In the genomic region with DNA sequence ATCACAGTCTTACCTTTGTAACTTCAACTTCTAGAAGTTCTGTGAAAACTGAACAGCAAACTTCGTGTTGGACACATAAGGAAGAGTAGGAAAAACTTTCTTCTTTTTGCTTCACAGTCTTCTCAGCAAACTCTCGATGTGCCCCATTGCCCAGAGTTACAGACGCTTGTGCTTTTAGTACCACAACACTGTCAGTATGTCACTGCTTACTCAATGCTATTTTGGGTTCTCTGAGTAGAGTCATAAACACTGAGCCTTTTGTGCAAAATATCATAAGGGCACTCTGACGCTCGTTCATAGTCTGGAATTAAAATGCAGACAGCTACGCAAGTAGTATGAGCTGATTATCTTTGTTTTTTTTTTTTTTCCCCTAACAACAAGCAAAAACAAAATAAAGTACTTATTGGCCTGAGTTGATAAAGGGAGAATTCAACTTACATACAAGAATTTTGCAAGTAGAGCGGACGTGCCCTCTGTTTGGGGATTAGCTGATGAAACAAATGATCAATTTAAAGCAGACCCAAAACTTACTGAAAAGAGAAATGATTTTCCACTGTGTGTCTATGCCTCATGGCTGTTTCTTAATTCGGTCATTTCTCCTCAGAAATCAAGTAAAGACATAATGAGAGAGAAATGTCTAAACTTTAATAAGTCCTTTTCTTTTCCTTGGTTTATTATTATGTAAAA, we compare ENCODE assay signal across 21 cellular contexts. TPM values are rescaled to one million over a fixed set of nuclear protein-coding genes. Genes with fewer than 3 reads are reported as not detected.
A peak's percentile ranks its signal among the peaks of the same experiment; 100 is the strongest.
DNase-seq lines count a peak whose midpoint lies in the region; ATAC-seq and TF ChIP-seq lines count a peak whose summit lies in the region.
"Had no signal": no experiment of that assay in that cellular context is flagged by ENCODE, and none has a peak within 500 bp of the region (broad histone marks: within the 10 kb centered on the region; RNA-seq: fewer than 3 reads in every experiment).

Gene CDH19 (minus strand): TSS at position 150 of the 687 bp plus-strand sequence. CDS start 31,886 bp downstream, outside the sequence.

- 47 to 57% (median 54%) methylated on average over 9 of the region's 9 CpGs for WGBS in heart left ventricle, 4 donors
- WGBS in neuronal stem cell (ENCODE audit: extremely low coverage in 2 of 2, insufficient read length in 2 of 2, insufficient replicate concordance in 1 of 2), 2 donors = no CpG with 5 or more reads among the region's 9 CpGs
- 65 to 71% (median 70%) methylated on average over 9 of the region's 9 CpGs for WGBS in psoas muscle, 3 donors

- H3K27me3 ChIP-seq in heart left ventricle (no peaks in the 10 kb centered on the region), neuronal stem cell (ENCODE audit: control insufficient read depth in 3 of 3, insufficient read depth in 3 of 3, low read depth in 1 of 3, low read length in 3 of 3) (no peaks in the 10 kb centered on the region), psoas muscle (ENCODE audit: insufficient read depth in 3 of 3, low read length in 2 of 3) (no peaks in the 10 kb centered on the region)

- H3K4me3 Mint-ChIP-seq in Calu3 (ENCODE audit: low read depth, unreplicated experiment) (no peak within 1 kb of the TSS), immature natural killer cell (no peak within 1 kb of the TSS)
- H3K4me3 Mint-ChIP-seq: CD8-positive, alpha-beta T cell; stimulated activated effector memory CD8-positive, alpha-beta T cell treated with anti-CD3 and anti-CD28 coated beads, Interleukin-12 subunit alpha, Interleukin-12 subunit beta, amount 100 ng/mL, for 72 hours had no signal

- H2AK5ac ChIP-seq in neuronal stem cell (ENCODE audit: low read depth, low read length) = no peak within 1 kb of the TSS

- H3K18ac ChIP-seq in neuronal stem cell (ENCODE audit: low read length) = no peak within 1 kb of the TSS

- H3K9ac ChIP-seq in neuronal stem cell (ENCODE audit: low read depth, low read length, poor library complexity) = no peak within 1 kb of the TSS

- H3K4me3 ChIP-seq in heart left ventricle (peak within 1 kb of the TSS in 11 of 12 donors; percentile 0 to 56 (median 43)), neuronal stem cell (ENCODE audit: low read length in 2 of 2) (no peak within 1 kb of the TSS), psoas muscle (no peak within 1 kb of the TSS)
- H3K4me3 ChIP-seq: skin epidermis had no signal

- peak in 1 of 2 donors; percentile 36 for TF ChIP-seq POLR2A in heart left ventricle (IDR thresholded peaks at IDR 0.05)

- H3K4me1 Mint-ChIP-seq in Calu3 (ENCODE audit: low read depth, unreplicated experiment) (peaks cover 10% of the 10 kb centered on the region), immature natural killer cell (no peaks in the 10 kb centered on the region)
- H3K4me1 Mint-ChIP-seq: stimulated activated effector memory CD8-positive, alpha-beta T cell treated with anti-CD3 and anti-CD28 coated beads, Interleukin-12 subunit alpha, Interleukin-12 subunit beta, amount 100 ng/mL, for 72 hours had no signal

- no TSS peak for BruUV-seq in Calu3 (replicated peaks; lab: Mats Ljungman, UMichigan)

- H3K36me3 Mint-ChIP-seq in Calu3 (ENCODE audit: insufficient read depth, unreplicated experiment) (peaks cover 4% of the 10 kb centered on the region), immature natural killer cell (no peaks in the 10 kb centered on the region)
- H3K36me3 Mint-ChIP-seq: CD8-positive, alpha-beta T cell; stimulated activated effector memory CD8-positive, alpha-beta T cell treated with anti-CD3 and anti-CD28 coated beads, Interleukin-12 subunit alpha, Interleukin-12 subunit beta, amount 100 ng/mL, for 72 hours had no signal

- H3K27me3 Mint-ChIP-seq in Calu3 (ENCODE audit: unreplicated experiment) = no peaks in the 10 kb centered on the region
- H3K27me3 Mint-ChIP-seq in immature natural killer cell (ENCODE audit: low read depth in 3 of 3) = peaks cover 0 to 2% (median 0%) of the 10 kb centered on the region in 3 donors

- no peaks in the 10 kb centered on the region for H3K79me1 ChIP-seq in neuronal stem cell (ENCODE audit: low read depth, low read length)

- H2BK120ac ChIP-seq in neuronal stem cell (ENCODE audit: low read depth, low read length) = no peak within 1 kb of the TSS

- H3K4me2 ChIP-seq in neuronal stem cell (ENCODE audit: insufficient read depth, low read length, poor library complexity, severe bottlenecking) = no peak within 1 kb of the TSS

- H4K91ac ChIP-seq in neuronal stem cell (ENCODE audit: low read depth, low read length, poor library complexity) = no peak within 1 kb of the TSS

- H3K27ac Mint-ChIP-seq in Calu3 (ENCODE audit: unreplicated experiment) (peak within 1 kb of the TSS; percentile 56), immature natural killer cell (no peak within 1 kb of the TSS)
- H3K27ac Mint-ChIP-seq: CD8-positive, alpha-beta T cell; stimulated activated effector memory CD8-positive, alpha-beta T cell treated with anti-CD3 and anti-CD28 coated beads, Interleukin-12 subunit alpha, Interleukin-12 subunit beta, amount 100 ng/mL, for 72 hours had no signal

- H3K9me3 Mint-ChIP-seq in Calu3 (ENCODE audit: low read depth, unreplicated experiment) = no peaks in the 10 kb centered on the region
- peaks cover 0 to 17% (median 8%) of the 10 kb centered on the region in 6 donors for H3K9me3 Mint-ChIP-seq in immature natural killer cell

- H3K14ac ChIP-seq in neuronal stem cell (ENCODE audit: low read length) = no peak within 1 kb of the TSS

- TF ChIP-seq CTCF in Calu3 (IDR thresholded peaks at IDR 0.05; ENCODE audit: unreplicated experiment) (no peak), heart left ventricle (IDR thresholded peaks at IDR 0.05) (no peak), psoas muscle (IDR thresholded peaks at IDR 0.05) (no peak)

- H3K23ac ChIP-seq in neuronal stem cell (ENCODE audit: low read depth, low read length, poor library complexity) = no peak within 1 kb of the TSS

- H3K36me3 ChIP-seq in heart left ventricle = no peaks in the 10 kb centered on the region
- H3K36me3 ChIP-seq in neuronal stem cell (replicated peaks in 1 of 2; ENCODE audit: control insufficient read depth in 2 of 2, insufficient read depth in 2 of 2, low read length in 2 of 2) = no peaks in the 10 kb centered on the region
- no peaks in the 10 kb centered on the region for H3K36me3 ChIP-seq in psoas muscle (ENCODE audit: insufficient read depth in 1 of 2, low read depth in 1 of 2)
- H3K36me3 ChIP-seq: WERI-Rb-1 had no signal

- intact Hi-C loops in Calu3 (cut with micrococcal nuclease; ENCODE audit: unreplicated experiment) = no loop called here
- intact Hi-C loops in heart left ventricle (cut with DNase I) = loop anchor here in 3 of 10 donors (10.0 kb wide), 2 partner anchors 121 to 131 kb away; no protein-coding TSS in a partner anchor
- intact Hi-C loops in psoas muscle (cut with DNase I) = no loop called here

- no peaks in the 10 kb centered on the region for H3K9me3 ChIP-seq in heart left ventricle
- no peaks in the 10 kb centered on the region for H3K9me3 ChIP-seq in neuronal stem cell (replicated peaks in 1 of 2; ENCODE audit: control insufficient read depth in 2 of 2, insufficient read depth in 1 of 2, low read depth in 1 of 2, low read length in 2 of 2)
- H3K9me3 ChIP-seq in psoas muscle = no peaks in the 10 kb centered on the region

- DNase-seq in Calu3 = no peak
- DNase-seq in caudate nucleus (lab: John Stamatoyannopoulos, UW) = peak in 26 of 61 donors; percentile 4 to 75 (median 29)
- DNase-seq in heart left ventricle = peak in 2 of 5 donors; percentile 8 to 24
- DNase-seq in neuronal stem cell (ENCODE audit: low spot score) = no peak
- DNase-seq in NOMO-1 treated with dmso at 0.1 percent for 144 hours (lab: John Stamatoyannopoulos, UW; ENCODE audit: unreplicated experiment) = no peak
- DNase-seq in psoas muscle = no peak
- DNase-seq in immature natural killer cell = no peak
- DNase-seq: activated CD8-positive, alpha-beta memory T cell treated with anti-CD3 and anti-CD28 coated beads for 24 hours; CD8-positive, alpha-beta T cell; H7; mammary epithelial cell; NCI-H1694 treated with DMSO at 0.1 percent for 48 hours; NCI-H526; WERI-Rb-1 had no signal

- no peak within 1 kb of the TSS for H2BK5ac ChIP-seq in neuronal stem cell (ENCODE audit: low read length)

- no peak within 1 kb of the TSS for H3K4ac ChIP-seq in neuronal stem cell (ENCODE audit: low read length)

- H2BK15ac ChIP-seq in neuronal stem cell (ENCODE audit: low read length) = no peak within 1 kb of the TSS

- H3K4me1 ChIP-seq in heart left ventricle = no peaks in the 10 kb centered on the region
- H3K4me1 ChIP-seq in neuronal stem cell (ENCODE audit: control insufficient read depth in 2 of 2, insufficient read depth in 1 of 2, low read depth in 1 of 2, low read length in 2 of 2) = no peaks in the 10 kb centered on the region
- H3K4me1 ChIP-seq in psoas muscle = no peaks in the 10 kb centered on the region

- ATAC-seq in heart left ventricle (peak; percentile 79 to 95 (median 88)), psoas muscle (no peak), SK-N-SH treated with all-trans-retinoic acid at 6 μM for 48 hours (no peak)
- ATAC-seq: CD8-positive, alpha-beta T cell; Panc1; stimulated activated effector memory CD8-positive, alpha-beta T cell treated with anti-CD3 and anti-CD28 coated beads, Interleukin-12 subunit alpha, Interleukin-12 subunit beta, amount 100 ng/mL, for 72 hours had no signal

- no peak within 1 kb of the TSS for H4K8ac ChIP-seq in neuronal stem cell (ENCODE audit: low read depth, low read length)

- H2AFZ ChIP-seq in neuronal stem cell (ENCODE audit: low read length) = peak within 1 kb of the TSS; percentile 74

- no peak within 1 kb of the TSS for H2BK12ac ChIP-seq in neuronal stem cell (ENCODE audit: low read length)

- H3K27ac ChIP-seq in caudate nucleus (ENCODE audit: low read depth, low read length) (peak within 1 kb of the TSS; percentile 75), heart left ventricle (peak within 1 kb of the TSS in 11 of 12 donors; percentile 28 to 75 (median 55)), neuronal stem cell (replicated peaks; ENCODE audit: low read length) (no peak within 1 kb of the TSS), psoas muscle (no peak within 1 kb of the TSS)
- H3K27ac ChIP-seq: WERI-Rb-1 had no signal

- CTCF ChIA-PET in Calu3 (lab: Charles Lee) = no interaction called here

RNA-seq across cellular contexts. Expression of gene CDH19, which starts in this region (rescaled TPM):
- total RNA-seq in Calu3 (2022) (0.27 and 0.33 TPM in 2 replicates), heart left ventricle (10 to 100 TPM in 8 of 9 donors, 1 to 10 TPM in 1; 7.8 to 51.7 (median 12.8) TPM), psoas muscle (under 1 TPM; 0.13 to 0.41 (median 0.28) TPM)
- polyA plus RNA-seq in heart left ventricle (10 to 100 TPM; 10.9 to 11.9 TPM), psoas muscle (under 1 TPM; 0.17 to 0.32 (median 0.24) TPM), immature natural killer cell (not detected)
- not detected for polyA plus RNA-seq in neuronal stem cell (2013, experiment 1 of 2)
- not detected for polyA plus RNA-seq in neuronal stem cell (2013, experiment 2 of 2)
- total RNA-seq: CD8-positive, alpha-beta T cell; fibroblast of lung; H7; M059J; T-helper 1 cell treated with Interleukin-12 subunit alpha and Interleukin-12 subunit beta and Interleukin-4 antibody, amounts not matched to agents 30 ng/mL and 1 ng/mL, for 36 hours had no signal
- polyA plus RNA-seq: fibroblast of lung, mammary epithelial cell had no signal

Comparison
In these comparisons a context has a peak if more than half of its experiments do, and no peak if none do; other contexts are left out.
1. RNA of gene CDH19 (polyA plus RNA-seq): 10.9 to 11.9 TPM in heart left ventricle; 0.17 to 0.32 TPM in psoas muscle and not detected in immature natural killer cell; every median in the first group is over 4 times any median in the second.
2. H3K27ac ChIP-seq: peak in caudate nucleus (single experiment) and heart left ventricle (11 of 12); none in neuronal stem cell (single experiment) and psoas muscle (single experiment).
3. ATAC-seq: peak in heart left ventricle (4 of 4); none in psoas muscle (0 of 4) and SK-N-SH treated with all-trans-retinoic acid at 6 μM for 48 hours (single experiment).
4. H3K4me3 ChIP-seq: peak in heart left ventricle (11 of 12); none in neuronal stem cell (0 of 2) and psoas muscle (single experiment).